9 cellular contexts compared by ENCODE assay signal in the genomic region with DNA sequence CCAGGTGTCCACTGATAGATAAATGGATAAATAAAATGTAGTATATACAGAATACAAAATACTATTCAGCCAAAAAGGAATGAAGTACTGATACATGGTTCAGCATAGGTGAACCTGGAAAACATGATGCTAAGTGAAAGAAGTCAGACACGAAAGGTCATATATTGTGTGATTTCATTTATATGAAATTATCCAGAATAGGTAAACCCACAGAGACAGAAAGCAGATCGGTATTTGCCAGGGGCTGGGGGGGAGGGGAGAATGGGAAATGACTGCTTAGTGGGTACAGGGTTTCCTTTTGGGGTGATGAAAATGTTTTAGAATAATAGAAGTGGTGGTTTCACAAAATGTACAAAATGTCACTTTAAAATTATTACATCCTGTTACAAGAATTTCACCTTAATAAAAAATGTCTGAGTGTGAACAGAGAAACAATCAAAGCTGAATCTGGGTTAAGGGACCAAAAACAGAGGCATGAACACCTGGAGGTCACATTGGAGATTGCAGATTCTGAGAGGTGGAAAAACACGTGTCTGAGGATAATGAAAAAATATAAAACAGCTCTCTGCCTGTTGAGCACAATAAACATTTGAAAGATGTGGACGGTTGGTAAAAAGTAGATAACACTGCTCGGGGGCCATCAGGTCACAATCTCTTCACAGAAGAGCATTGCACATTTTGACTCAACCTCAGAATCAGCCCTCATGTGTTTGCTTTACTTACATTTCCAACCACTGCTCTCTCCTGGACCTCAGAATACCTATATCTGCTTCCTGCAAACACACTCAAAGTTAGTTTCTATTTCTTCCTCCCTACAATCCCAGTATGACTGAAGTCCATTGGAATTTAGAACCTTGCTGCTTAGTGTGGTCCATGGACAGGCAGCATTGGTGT. TPM values are rescaled to one million over a fixed set of nuclear protein-coding genes. Genes with fewer than 3 reads are reported as not detected.
DNase-seq lines count a peak whose midpoint lies in the region; ATAC-seq and TF ChIP-seq lines count a peak whose summit lies in the region.
"Had no signal": no experiment of that assay in that cellular context is flagged by ENCODE, and none has a peak within 500 bp of the region (broad histone marks: within the 10 kb centered on the region; RNA-seq: fewer than 3 reads in every experiment).

No MANE protein-coding gene starts in this region.

- H3K27me3 ChIP-seq in PC-9 (ENCODE audit: insufficient read depth, low read depth), result peaks cover 3% of the 10 kb centered on the region; the same call in 1 of the 2 replicates
- no peaks in the 10 kb centered on the region for H3K27me3 ChIP-seq in sigmoid colon

- H3K4me1 ChIP-seq in PC-9 (replicated peaks; ENCODE audit: insufficient read depth), result no peaks in the 10 kb centered on the region
- no peaks in the 10 kb centered on the region for H3K4me1 ChIP-seq in sigmoid colon
- H3K4me1 ChIP-seq: Caco-2 had no signal

- TF ChIP-seq POLR2A in sigmoid colon (IDR thresholded peaks at IDR 0.05), result no peak

- ATAC-seq in GM19351 (IDR thresholded peaks at IDR 0.05; ENCODE audit: unreplicated experiment), result no peak

- TF ChIP-seq CTCF in epithelial cell of esophagus (IDR thresholded peaks at IDR 0.05; ENCODE audit: insufficient read depth, low read depth, low read length, missing control alignments) (no peak), PC-9 (conservative IDR thresholded peaks at IDR 0.05) (no peak), sigmoid colon (IDR thresholded peaks at IDR 0.05) (no peak)

- H2AFZ ChIP-seq in PC-9, result no peak overlapping the region

- H3K79me2 ChIP-seq in PC-9 (ENCODE audit: low read depth), result no peaks in the 10 kb centered on the region

- CTCF ChIA-PET in PC-9 (lab: Charles Lee), result no interaction called here

- TF ChIP-seq EP300 in sigmoid colon (IDR thresholded peaks at IDR 0.05), result no peak

- H3K9me3 ChIP-seq in PC-9 (ENCODE audit: insufficient read depth, low read depth) (no peaks in the 10 kb centered on the region), sigmoid colon (no peaks in the 10 kb centered on the region)

- BruUV-seq in PC-9 (replicated peaks; lab: Mats Ljungman, UMichigan), result no TSS peak

- intact Hi-C loops in PC-9 (cut with micrococcal nuclease; ENCODE audit: unreplicated experiment), result loop anchor here (10.0 kb wide), 1 partner anchor 55 kb away; no protein-coding TSS in a partner anchor
- intact Hi-C loops in sigmoid colon (cut with DNase I), result no loop called here

- 24 to 34% methylated on average over 5 of the region's 5 CpGs for WGBS in sigmoid colon, 2 donors

- H3K27ac ChIP-seq in PC-9, result no peak overlapping the region
- no peak overlapping the region for H3K27ac ChIP-seq in sigmoid colon

- peak; percentile 31 for DNase-seq in stimulated activated CD4-positive, alpha-beta T cell treated with anti-CD3 and anti-CD28 coated beads, Interleukin-4, amount 100 ng/mL, for 24 hours
- no peak for DNase-seq in stimulated activated CD4-positive, alpha-beta T cell treated with anti-CD3 and anti-CD28 coated beads, Interleukin-2, amount 100 ng/mL, for 48 hours
- DNase-seq in OCI-M1 (lab: John Stamatoyannopoulos, UW) (peak; percentile 88), epithelial cell of esophagus (ENCODE audit: low read depth) (peak; percentile 40), PC-9 (no peak), sigmoid colon (no peak), DMS 273 (lab: John Stamatoyannopoulos, UW; ENCODE audit: unreplicated experiment) (no peak)
- DNase-seq: Caco-2 had no signal

- no peaks in the 10 kb centered on the region for H3F3A ChIP-seq in PC-9 (ENCODE audit: insufficient read depth, low read depth)

- POLR2A ChIA-PET in PC-9 (lab: Charles Lee; ENCODE audit: unreplicated experiment), result no interaction called here

- H3K4me3 ChIP-seq in epithelial cell of esophagus (ENCODE audit: low read length) (no peak overlapping the region), PC-9 (no peak overlapping the region), sigmoid colon (no peak overlapping the region)

- H3K4me2 ChIP-seq in PC-9, result no peak overlapping the region

- no peaks in the 10 kb centered on the region for H3K9me2 ChIP-seq in PC-9 (ENCODE audit: insufficient read depth)

- no peaks in the 10 kb centered on the region for H4K20me1 ChIP-seq in PC-9 (ENCODE audit: insufficient read depth)

- H3K36me3 ChIP-seq in PC-9 (ENCODE audit: low read depth) (no peaks in the 10 kb centered on the region), sigmoid colon (no peaks in the 10 kb centered on the region)

RNA-seq across cellular contexts. Expression of gene SLAMF6, which starts 3.3 kb away (rescaled TPM):
- total RNA-seq in PC-9 (2021) (not detected in 2 replicates), sigmoid colon (1 to 10 TPM in 2 of 4 donors, under 1 TPM in 1, not detected in 1; 0.41 to 1.2 (median 1.1) TPM)
- 10 to 100 TPM in 1 of 3 donors, 1 to 10 TPM in 1, under 1 TPM in 1; 0.60 to 15.2 (median 1.4) TPM for polyA plus RNA-seq in sigmoid colon
- total RNA-seq: Caco-2 had no signal

RNA-seq across cellular contexts. Expression of gene CD84, which starts 59.5 kb away (rescaled TPM):
- total RNA-seq in PC-9 (2021) (not detected in 2 replicates), sigmoid colon (1 to 10 TPM; 2.2 to 7.5 (median 3.3) TPM)
- 1 to 10 TPM in 2 of 3 donors, under 1 TPM in 1; 0.60 to 5.5 (median 3.2) TPM for polyA plus RNA-seq in sigmoid colon
- total RNA-seq: Caco-2 had no signal

Comparison
In these comparisons a context has a peak if more than half of its experiments do, and no peak if none do; other contexts are left out.
1. DNase-seq: peak in stimulated activated CD4-positive, alpha-beta T cell treated with anti-CD3 and anti-CD28 coated beads, Interleukin-4, amount 100 ng/mL, for 24 hours (single experiment), OCI-M1 (single experiment) and epithelial cell of esophagus (single experiment); none in stimulated activated CD4-positive, alpha-beta T cell treated with anti-CD3 and anti-CD28 coated beads, Interleukin-2, amount 100 ng/mL, for 48 hours (0 of 2), PC-9 (0 of 2), sigmoid colon (single experiment) and DMS 273 (single experiment).